ENCODE assay signal across 9 cellular contexts in the genomic region with DNA sequence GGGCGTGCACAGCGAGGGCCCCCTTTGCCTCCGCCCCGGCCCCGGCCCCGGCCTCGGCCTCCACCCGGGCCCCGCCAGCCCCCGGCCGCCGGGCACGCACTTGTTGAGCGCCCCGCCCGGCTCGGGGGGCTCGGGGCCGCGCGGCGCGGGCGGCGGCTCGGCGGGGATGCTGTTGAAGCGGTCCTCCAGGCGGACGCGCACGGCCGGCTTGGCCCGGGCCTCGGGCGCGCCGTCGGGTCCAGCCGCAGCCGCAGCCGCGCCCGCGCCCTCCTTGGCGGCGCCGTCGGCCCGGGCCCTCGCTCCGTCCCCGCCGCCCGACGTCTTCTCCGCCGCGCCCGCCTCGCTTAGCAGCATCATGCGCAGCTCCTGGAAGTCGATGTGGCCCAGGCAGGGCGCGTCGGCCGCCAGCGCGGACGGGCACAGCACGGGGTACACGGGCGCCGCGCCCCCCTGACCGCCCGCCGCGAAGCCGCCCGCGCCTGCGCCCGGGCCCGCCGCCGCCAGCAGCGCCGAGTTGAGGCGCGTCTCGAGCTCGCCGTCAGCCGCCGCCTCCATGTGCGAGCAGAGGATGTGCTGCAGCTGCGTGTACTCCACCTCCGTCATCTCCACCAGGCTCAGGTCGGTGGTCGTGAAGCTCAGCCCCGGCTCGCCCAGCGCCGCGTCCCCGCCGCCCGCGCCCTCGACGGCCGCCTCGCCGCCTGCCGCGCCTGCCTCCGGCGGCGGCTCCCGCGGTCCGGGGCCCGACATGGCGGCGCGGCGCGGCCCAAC. TPM values are rescaled to one million over a fixed set of nuclear protein-coding genes. Genes with fewer than 3 reads are reported as not detected.
DNase-seq lines count a peak whose midpoint lies in the region; ATAC-seq and TF ChIP-seq lines count a peak whose summit lies in the region.
"Had no signal": no experiment of that assay in that cellular context is flagged by ENCODE, and none has a peak within 500 bp of the region (broad histone marks: within the 10 kb centered on the region; RNA-seq: fewer than 3 reads in every experiment).

No MANE protein-coding gene starts in this region.

- H3K9me3 Mint-ChIP-seq in Caco-2 (ENCODE audit: unreplicated experiment) = peaks cover 20% of the 10 kb centered on the region
- H3K9me3 Mint-ChIP-seq: T-helper 1 cell treated with Interleukin-12 subunit alpha and Interleukin-12 subunit beta and Interleukin-4 antibody, amounts not matched to agents 30 μg/mL and 1 μg/mL, for 36 hours had no signal

- H3K36me3 Mint-ChIP-seq in Caco-2 (ENCODE audit: insufficient read depth, unreplicated experiment) = peaks cover 14% of the 10 kb centered on the region

- H3K36me3 ChIP-seq in Caco-2 (ENCODE audit: control insufficient read depth, insufficient read depth, low read length) (no peaks in the 10 kb centered on the region), KOPT-K1 (ENCODE audit: insufficient read depth, low read length) (peaks cover 33% of the 10 kb centered on the region), gastroesophageal sphincter (peaks cover 0 to 21% of the 10 kb centered on the region in 2 donors), gastrocnemius medialis (peaks cover 0 to 9% of the 10 kb centered on the region in 2 donors)

- DNase-seq in Caco-2 (peak in 1 of 2 experiments; percentile 68), activated T-cell treated with anti-CD3 and anti-CD28 coated beads for 48 hours (ENCODE audit: low read depth) (peak; percentile 26), gastrocnemius medialis (no peak), GOT3 (lab: John Stamatoyannopoulos, UW) (no peak), DMS114 treated with DMSO at 0.1 percent for 48 hours (lab: John Stamatoyannopoulos, UW; ENCODE audit: unreplicated experiment) (no peak)

- H3K4me1 ChIP-seq in Caco-2 = peaks cover 14% of the 10 kb centered on the region
- H3K4me1 ChIP-seq in gastroesophageal sphincter = peaks cover 0 to 27% (median 7%) of the 10 kb centered on the region in 3 donors
- H3K4me1 ChIP-seq in gastrocnemius medialis = peaks cover 9% of the 10 kb centered on the region in 2 donors

- peaks cover 12% of the 10 kb centered on the region for H3K9me3 ChIP-seq in Caco-2
- no peaks in the 10 kb centered on the region for H3K9me3 ChIP-seq in KOPT-K1 (ENCODE audit: insufficient read depth, low read length, poor library complexity, severe bottlenecking)
- no peaks in the 10 kb centered on the region for H3K9me3 ChIP-seq in gastroesophageal sphincter
- H3K9me3 ChIP-seq in gastrocnemius medialis = no peaks in the 10 kb centered on the region

- TF ChIP-seq POLR2A in gastroesophageal sphincter (IDR thresholded peaks at IDR 0.05) (no peak), gastrocnemius medialis (IDR thresholded peaks at IDR 0.05) (no peak)

- no TSS peak for BruUV-seq in Caco-2 (replicated peaks; lab: Mats Ljungman, UMichigan)

- peak overlapping the region; percentile 64 for H3K27ac ChIP-seq in KOPT-K1 (ENCODE audit: low read depth, low read length, poor library complexity, severe bottlenecking)
- H3K27ac ChIP-seq in gastroesophageal sphincter = peak overlapping the region in 2 of 4 donors; percentile 51 to 55
- no peak overlapping the region for H3K27ac ChIP-seq in gastrocnemius medialis

- peaks cover 4% of the 10 kb centered on the region for H3K27me3 Mint-ChIP-seq in Caco-2 (ENCODE audit: insufficient read depth, unreplicated experiment)

- H3K4me3 ChIP-seq in Caco-2 (ENCODE audit: low read depth, low read length) = peak overlapping the region; percentile 85
- peak overlapping the region; percentile 30 to 56 for H3K4me3 ChIP-seq in gastroesophageal sphincter
- H3K4me3 ChIP-seq in gastrocnemius medialis = peak overlapping the region; percentile 40 to 52 (median 46)

- H3K27ac Mint-ChIP-seq in Caco-2 (ENCODE audit: unreplicated experiment) = no peak overlapping the region

- H3K27me3 ChIP-seq in Caco-2 (replicated peaks; ENCODE audit: control insufficient read depth, insufficient read depth, low read length) (no peaks in the 10 kb centered on the region), gastroesophageal sphincter (no peaks in the 10 kb centered on the region), gastrocnemius medialis (no peaks in the 10 kb centered on the region)

- peaks cover 15% of the 10 kb centered on the region for H3K4me1 Mint-ChIP-seq in Caco-2 (ENCODE audit: low read depth, unreplicated experiment)

- no peak for TF ChIP-seq CTCF in Caco-2 (IDR thresholded peaks at IDR 0.05; ENCODE audit: insufficient read depth in 1 of 2, low read depth in 1 of 2, low read length in 1 of 2, severe bottlenecking in 1 of 2, unreplicated experiment in 1 of 2)
- no peak for TF ChIP-seq CTCF in gastroesophageal sphincter (IDR thresholded peaks at IDR 0.05)
- no peak for TF ChIP-seq CTCF in gastrocnemius medialis (IDR thresholded peaks at IDR 0.05 in 4 of 5, conservative IDR thresholded peaks at IDR 0.05 in 1 of 5)

- peak; percentile 23 for ATAC-seq in GM21576 (IDR thresholded peaks at IDR 0.05; ENCODE audit: unreplicated experiment)
- ATAC-seq in gastroesophageal sphincter = peak; percentile 44
- peak; percentile 17 to 44 for ATAC-seq in gastrocnemius medialis

- intact Hi-C loops in Caco-2 (cut with micrococcal nuclease; ENCODE audit: unreplicated experiment) (loop anchor here (5.0 kb wide), 1 partner anchor 54 kb away; no protein-coding TSS in a partner anchor), gastrocnemius medialis (cut with DNase I; ENCODE audit: low total_unique reads) (loop anchor here (5.0 kb wide), 1 partner anchor 356 kb away; the partner anchor contains the start of gene YTHDF1)

- POLR2A ChIA-PET in Caco-2 (lab: Charles Lee) = interaction anchor here (0.5 to 1.6 kb wide), 12 partner anchors 25 to 1214 kb away, joined by 3 to 9 read pairs (median 4); partner anchors contain the start of genes ADRM1, COL9A3, GID8 and PPDPF

- no CpG with 5 or more reads among the region's 129 CpGs for WGBS in gastroesophageal sphincter (ENCODE audit: low coverage in 1 of 2), 2 donors

- peak overlapping the region; percentile 65 for H3K4me3 Mint-ChIP-seq in Caco-2 (ENCODE audit: unreplicated experiment)

- in situ Hi-C loops in gastrocnemius medialis (cut with MboI; ENCODE audit: low sequenced_read_pairs in 4 of 4) = no loop called here

- CTCF ChIA-PET in Caco-2 (lab: Charles Lee) = interaction anchor here (0.6 to 1.4 kb wide), 9 partner anchors 12 to 437 kb away, joined by 3 to 9 read pairs (median 4); no protein-coding TSS in a partner anchor

- TF ChIP-seq EP300 in gastroesophageal sphincter (IDR thresholded peaks at IDR 0.05) = no peak

RNA-seq across cellular contexts. Expression of gene TCFL5, which starts 0.5 kb away (rescaled TPM):
- total RNA-seq in Caco-2 (2022) = 14.6 and 15.1 TPM in 2 replicates
- 10 to 100 TPM; 12.0 to 28.9 (median 13.8) TPM for total RNA-seq in gastroesophageal sphincter
- 1 to 10 TPM; 5.3 to 7.3 (median 6.3) TPM for total RNA-seq in gastrocnemius medialis

RNA-seq across cellular contexts. Expression of gene COL9A3, which starts 44.3 kb away (rescaled TPM):
- total RNA-seq in Caco-2 (2022) (6.4 and 7.9 TPM in 2 replicates), gastroesophageal sphincter (10 to 100 TPM in 2 of 4 donors, 1 to 10 TPM in 2; 8.8 to 29.9 (median 14.3) TPM), gastrocnemius medialis (1 to 10 TPM in 2 of 4 donors, under 1 TPM in 2; 0.41 to 4.1 (median 1.6) TPM)

RNA-seq across cellular contexts. Expression of gene OGFR, which starts 56.5 kb away (rescaled TPM):
- 78.2 and 84.7 TPM in 2 replicates for total RNA-seq in Caco-2 (2022)
- total RNA-seq in gastroesophageal sphincter = 10 to 100 TPM; 55.1 to 61.0 (median 58.9) TPM
- 10 to 100 TPM; 21.9 to 52.1 (median 40.5) TPM for total RNA-seq in gastrocnemius medialis
